In the genomic region with DNA sequence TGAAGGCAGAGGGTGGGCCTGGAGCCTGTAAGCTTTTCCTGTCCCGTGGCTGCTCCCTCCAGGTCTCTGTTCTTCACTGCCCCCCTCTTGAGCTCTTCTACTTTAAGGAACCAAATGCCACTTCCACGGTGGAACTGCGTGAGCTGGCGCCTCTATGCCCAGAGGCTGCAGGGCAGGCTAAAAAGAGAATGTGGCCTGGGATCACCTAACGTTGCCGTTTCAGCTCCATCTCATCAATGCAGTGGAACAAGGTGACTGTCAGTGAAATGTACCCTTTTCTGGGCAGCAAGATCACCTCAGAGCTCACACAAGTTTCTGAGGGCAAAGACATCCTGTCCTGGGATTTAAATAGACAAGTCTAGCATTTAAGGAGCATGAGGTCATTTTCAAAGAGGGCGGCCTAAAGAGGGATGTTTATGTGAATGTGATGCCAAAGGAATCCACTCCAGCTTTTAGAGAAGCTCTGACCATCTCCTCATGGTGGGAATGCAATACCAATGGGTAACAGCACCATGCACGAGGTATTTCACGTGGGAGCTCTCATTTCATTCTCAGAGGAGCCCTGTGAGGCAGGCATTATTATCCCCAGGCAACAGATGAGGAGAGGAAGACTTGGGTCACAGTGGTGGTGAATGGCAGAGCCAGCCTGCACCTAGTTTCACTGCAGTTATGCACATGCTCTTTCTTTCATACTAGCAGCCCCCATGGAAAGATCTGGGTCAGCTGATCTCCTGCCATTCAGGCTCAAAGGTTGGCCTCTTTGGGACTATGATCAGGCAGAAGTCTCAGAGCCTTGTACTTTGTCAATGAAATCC, we compare ENCODE assay signal across 10 cellular contexts. TPM values are rescaled to one million over a fixed set of nuclear protein-coding genes. Genes with fewer than 3 reads are reported as not detected.
DNase-seq lines count a peak whose midpoint lies in the region; ATAC-seq, FAIRE-seq and TF ChIP-seq lines count a peak whose summit lies in the region.
"Had no signal": no experiment of that assay in that cellular context is flagged by ENCODE, and none has a peak within 500 bp of the region (broad histone marks: within the 10 kb centered on the region; RNA-seq: fewer than 3 reads in every experiment).

No MANE protein-coding gene starts in this region.

- DNase-seq in CD8-positive, alpha-beta T cell, result no peak
- DNase-seq in GM23248 (peak; percentile 70), astrocyte (ENCODE audit: low read depth) (peak; percentile 72), NOMO-1 treated with dmso at 0.1 percent for 144 hours (lab: John Stamatoyannopoulos, UW; ENCODE audit: unreplicated experiment) (no peak), NCI-H524 treated with DMSO at 0.1 percent for 48 hours (lab: John Stamatoyannopoulos, UW) (no peak), SIG-M5 treated with dmso at 0.1 percent for 504 hours (lab: John Stamatoyannopoulos, UW; ENCODE audit: unreplicated experiment) (no peak)
- DNase-seq in naive thymus-derived CD8-positive, alpha-beta T cell, result no peak
- DNase-seq: activated gamma-delta T cell, GF-D8, NCI-H2081 treated with DMSO at 0.1 percent for 48 hours had no signal

- no peaks in the 10 kb centered on the region for H3K27me3 ChIP-seq in CD8-positive, alpha-beta T cell (ENCODE audit: insufficient read depth, low read length)
- H3K27me3 ChIP-seq in GM23248 (replicated peaks; ENCODE audit: insufficient read depth) (no peaks in the 10 kb centered on the region), astrocyte (ENCODE audit: insufficient read depth, low read length) (peaks cover 2% of the 10 kb centered on the region)

- H3F3A ChIP-seq in GM23248 (ENCODE audit: insufficient read depth), result no peaks in the 10 kb centered on the region

- POLR2A ChIA-PET in CD8-positive, alpha-beta T cell (lab: Charles Lee), result interaction anchor here (1.4 to 3.4 kb wide), 2 partner anchors 8 to 38 kb away, joined by 4 to 11 read pairs; no protein-coding TSS in a partner anchor
- POLR2A ChIA-PET in naive thymus-derived CD8-positive, alpha-beta T cell (lab: Charles Lee), result interaction anchor here (1.0 to 2.3 kb wide), 4 partner anchors 15 to 36 kb away, joined by 3 to 11 read pairs (median 4); no protein-coding TSS in a partner anchor

- H3K9me2 ChIP-seq in GM23248 (ENCODE audit: insufficient read depth), result no peaks in the 10 kb centered on the region

- H3K4me2 ChIP-seq in GM23248 (ENCODE audit: unreplicated experiment) (no peak overlapping the region), astrocyte (ENCODE audit: low read length) (no peak overlapping the region)

- 69 to 74% methylated on average over 9 of the region's 9 CpGs for WGBS in GM23248 (ENCODE audit: low coverage in 1 of 2, low lambda C conversion rate in 2 of 2, missing lambda C conversion rate in 2 of 2), 2 experiments

- no peak overlapping the region for H3K4me3 Mint-ChIP-seq in CD8-positive, alpha-beta T cell
- no peak overlapping the region for H3K4me3 Mint-ChIP-seq in astrocyte (ENCODE audit: unreplicated experiment)
- peak overlapping the region in 6 of 10 donors; percentile 14 to 55 (median 36) for H3K4me3 Mint-ChIP-seq in naive thymus-derived CD8-positive, alpha-beta T cell

- no peaks in the 10 kb centered on the region for H3K9me3 ChIP-seq in CD8-positive, alpha-beta T cell (ENCODE audit: low read length)
- no peaks in the 10 kb centered on the region for H3K9me3 ChIP-seq in GM23248 (ENCODE audit: low read depth)
- no peaks in the 10 kb centered on the region for H3K9me3 ChIP-seq in astrocyte (ENCODE audit: insufficient read depth, low read depth, low read length)

- peak overlapping the region; percentile 69 for H3K27ac Mint-ChIP-seq in CD8-positive, alpha-beta T cell
- H3K27ac Mint-ChIP-seq in astrocyte (ENCODE audit: unreplicated experiment), result no peak overlapping the region
- H3K27ac Mint-ChIP-seq in naive thymus-derived CD8-positive, alpha-beta T cell, result peak overlapping the region; percentile 9 to 100 (median 80)

- peaks cover 6% of the 10 kb centered on the region for H3K36me3 Mint-ChIP-seq in CD8-positive, alpha-beta T cell
- H3K36me3 Mint-ChIP-seq in astrocyte (ENCODE audit: low read depth, unreplicated experiment), result no peaks in the 10 kb centered on the region
- no peaks in the 10 kb centered on the region for H3K36me3 Mint-ChIP-seq in naive thymus-derived CD8-positive, alpha-beta T cell

- CTCF ChIA-PET in CD8-positive, alpha-beta T cell (lab: Charles Lee), result interaction anchor here (0.7 to 12.3 kb wide), 2 partner anchors 38 to 85 kb away, joined by 3 to 89 read pairs; a partner anchor contains a TSS

- no peaks in the 10 kb centered on the region for H3K27me3 Mint-ChIP-seq in CD8-positive, alpha-beta T cell (ENCODE audit: low read depth)
- H3K27me3 Mint-ChIP-seq in astrocyte (ENCODE audit: low read depth, unreplicated experiment), result peaks cover 15% of the 10 kb centered on the region
- H3K27me3 Mint-ChIP-seq in naive thymus-derived CD8-positive, alpha-beta T cell, result no peaks in the 10 kb centered on the region

- in situ Hi-C loops in GM23248 (cut with MboI), result no loop called here

- peaks cover 84% of the 10 kb centered on the region for H3K4me1 Mint-ChIP-seq in CD8-positive, alpha-beta T cell (ENCODE audit: low read depth)
- H3K4me1 Mint-ChIP-seq in astrocyte (ENCODE audit: low read depth, unreplicated experiment), result peaks cover 18% of the 10 kb centered on the region
- peaks cover 57 to 94% (median 91%) of the 10 kb centered on the region in 4 donors for H3K4me1 Mint-ChIP-seq in naive thymus-derived CD8-positive, alpha-beta T cell

- no peaks in the 10 kb centered on the region for H3K36me3 ChIP-seq in CD8-positive, alpha-beta T cell (ENCODE audit: insufficient read depth, low read length)
- no peaks in the 10 kb centered on the region for H3K36me3 ChIP-seq in GM23248 (ENCODE audit: low read depth)
- no peaks in the 10 kb centered on the region for H3K36me3 ChIP-seq in astrocyte (ENCODE audit: insufficient read depth, low read length)

- intact Hi-C loops in CD8-positive, alpha-beta T cell (cut with DNase I, micrococcal nuclease), result no loop called here

- peaks cover 64% of the 10 kb centered on the region for H3K4me1 ChIP-seq in CD8-positive, alpha-beta T cell (ENCODE audit: insufficient read depth, low read length)
- H3K4me1 ChIP-seq in GM23248 (ENCODE audit: insufficient read depth) (peaks cover 15% of the 10 kb centered on the region), astrocyte (ENCODE audit: insufficient read depth, low read length) (peaks cover 6% of the 10 kb centered on the region)

- no peak for TF ChIP-seq CTCF in CD8-positive, alpha-beta T cell (IDR thresholded peaks at IDR 0.05)
- TF ChIP-seq CTCF in astrocyte (IDR thresholded peaks at IDR 0.05; ENCODE audit: insufficient read depth, low read depth, low read length), result no peak

- H3K79me2 ChIP-seq in GM23248 (ENCODE audit: insufficient read depth) (no peaks in the 10 kb centered on the region), astrocyte (ENCODE audit: insufficient read depth, low read length) (no peaks in the 10 kb centered on the region)

- H3K9ac ChIP-seq in GM23248, result no peak overlapping the region
- no peak overlapping the region for H3K9ac ChIP-seq in astrocyte (ENCODE audit: low read length)

- H3K4me3 ChIP-seq in CD8-positive, alpha-beta T cell (ENCODE audit: low read depth, low read length), result no peak overlapping the region
- H3K4me3 ChIP-seq in GM23248 (no peak overlapping the region), astrocyte (ENCODE audit: insufficient read depth, low read depth, low read length) (no peak overlapping the region)

- H3K27ac ChIP-seq in CD8-positive, alpha-beta T cell (ENCODE audit: low read depth, low read length), result no peak overlapping the region
- H3K27ac ChIP-seq in GM23248 (no peak overlapping the region), astrocyte (ENCODE audit: low read depth, low read length) (no peak overlapping the region)

- H3K9me3 Mint-ChIP-seq in CD8-positive, alpha-beta T cell, result no peaks in the 10 kb centered on the region
- H3K9me3 Mint-ChIP-seq in astrocyte (ENCODE audit: unreplicated experiment), result no peaks in the 10 kb centered on the region
- no peaks in the 10 kb centered on the region for H3K9me3 Mint-ChIP-seq in naive thymus-derived CD8-positive, alpha-beta T cell

- no peak for ATAC-seq in CD8-positive, alpha-beta T cell
- peak in 1 of 2 donors; percentile 31 for ATAC-seq in naive thymus-derived CD8-positive, alpha-beta T cell

- no peak for FAIRE-seq in astrocyte (lab: Jason Lieb, UNC)

- H2AFZ ChIP-seq in GM23248, result 0 out of 2 replicates have a peak overlapping the region, but pooled peaks have one; percentile 51
- no peak overlapping the region for H2AFZ ChIP-seq in astrocyte (ENCODE audit: low read depth, low read length)

- H4K20me1 ChIP-seq in GM23248 (ENCODE audit: insufficient read depth), result no peaks in the 10 kb centered on the region
- H4K20me1 ChIP-seq in astrocyte (ENCODE audit: insufficient read depth, low read length), result no peaks in the 10 kb centered on the region

RNA-seq across cellular contexts. Expression of a gene that starts 39.3 kb away (rescaled TPM):
- 100 to 1,000 TPM; 578 to 581 TPM for total RNA-seq in CD8-positive, alpha-beta T cell
- total RNA-seq in GM23248 (2014; rRNA removed; shearing (Covaris generic)), result 22.6 and 40.6 TPM in 2 replicates
- 33.3 and 36.0 TPM in 2 replicates for polyA plus RNA-seq in GM23248 (2016; fragmentation: Nextera tagmentation; extraction: Ambion mirVana)
- total RNA-seq in astrocyte, result 0.82 and 1.2 TPM in 2 replicates
- 100 to 1,000 TPM; 117 to 122 TPM for total RNA-seq in naive thymus-derived CD8-positive, alpha-beta T cell
- polyA plus RNA-seq in naive thymus-derived CD8-positive, alpha-beta T cell, result 100 to 1,000 TPM in 1 of 3 donors, 10 to 100 TPM in 2; 84.8 to 193 (median 97.2) TPM

Comparison
In these comparisons a context has a peak if more than half of its experiments do, and no peak if none do; other contexts are left out.
1. DNase-seq: peak in GM23248 (single experiment) and astrocyte (single experiment); none in CD8-positive, alpha-beta T cell (0 of 7), naive thymus-derived CD8-positive, alpha-beta T cell (0 of 10), NOMO-1 treated with dmso at 0.1 percent for 144 hours (single experiment), NCI-H524 treated with DMSO at 0.1 percent for 48 hours (single experiment) and SIG-M5 treated with dmso at 0.1 percent for 504 hours (single experiment).
2. H3K4me3 Mint-ChIP-seq: peak in naive thymus-derived CD8-positive, alpha-beta T cell (6 of 10); none in CD8-positive, alpha-beta T cell (single experiment) and astrocyte (single experiment).
3. RNA of a gene that starts 39.3 kb away (total RNA-seq): 578 to 581 TPM in CD8-positive, alpha-beta T cell, 117 to 122 TPM in naive thymus-derived CD8-positive, alpha-beta T cell and 22.6 to 40.6 TPM in GM23248; 0.82 to 1.2 TPM in astrocyte; every median in the first group is over 10 times any median in the second.